In the genomic region with DNA sequence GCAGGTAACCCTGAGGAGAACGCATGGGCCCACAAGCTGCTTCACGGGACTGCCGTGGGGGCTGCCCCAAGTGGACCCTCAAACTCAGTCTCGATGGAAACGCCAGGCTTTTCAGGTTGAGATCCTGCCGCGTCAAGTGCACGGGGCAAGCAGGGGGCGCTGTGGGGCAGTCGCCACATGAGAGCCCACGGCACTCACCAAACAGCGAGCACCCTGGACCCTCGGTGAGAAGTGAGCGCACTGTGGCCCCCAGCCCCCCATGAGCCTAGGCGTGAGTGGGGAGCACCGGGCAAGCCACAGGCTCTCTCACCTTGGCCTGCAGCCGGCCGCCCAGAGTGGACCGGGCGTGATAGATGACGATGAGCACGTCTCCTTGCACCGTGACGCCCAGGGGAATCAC, we compare ENCODE assay signal across 11 cellular contexts. TPM values are rescaled to one million over a fixed set of nuclear protein-coding genes. Genes with fewer than 3 reads are reported as not detected.
DNase-seq lines count a peak whose midpoint lies in the region; ATAC-seq and TF ChIP-seq lines count a peak whose summit lies in the region.
"Had no signal": no experiment of that assay in that cellular context is flagged by ENCODE, and none has a peak within 500 bp of the region (broad histone marks: within the 10 kb centered on the region; RNA-seq: fewer than 3 reads in every experiment).

No MANE protein-coding gene starts in this region.

- H3K4ac ChIP-seq in H9 (ENCODE audit: low read depth, low read length) (no peak overlapping the region), mesendoderm (ENCODE audit: low read depth, low read length) (no peak overlapping the region)

- no peak for ATAC-seq in CD4-positive, CD25-positive, alpha-beta regulatory T cell (ENCODE audit: low read depth in 2 of 2)
- no peak for ATAC-seq in natural killer cell treated with Interleukin-12 subunit alpha and Interleukin-12 subunit beta and Interleukin-15 and Interleukin-18, amount 100 ng/mL, for 72 hours

- H3K9me3 ChIP-seq in CD4-positive, CD25-positive, alpha-beta regulatory T cell (ENCODE audit: control insufficient read depth in 2 of 2, low read length in 2 of 2) = no peaks in the 10 kb centered on the region
- no peaks in the 10 kb centered on the region for H3K9me3 ChIP-seq in H9 (ENCODE audit: control insufficient read depth, low read depth, low read length)

- H3K23me2 ChIP-seq in H9 (ENCODE audit: insufficient read length, low read depth, low read length, poor library complexity, severe bottlenecking) = no peaks in the 10 kb centered on the region

- no peak overlapping the region for H2BK15ac ChIP-seq in H9 (ENCODE audit: low read depth, low read length)
- no peak overlapping the region for H2BK15ac ChIP-seq in mesendoderm (replicated peaks; ENCODE audit: low read depth)

- no peaks in the 10 kb centered on the region for H3K79me1 ChIP-seq in H9 (ENCODE audit: insufficient read depth, low read depth, low read length, poor library complexity, severe bottlenecking)
- no peaks in the 10 kb centered on the region for H3K79me1 ChIP-seq in mesendoderm (ENCODE audit: low read length)

- H3K4me3 Mint-ChIP-seq in CD4-positive, CD25-positive, alpha-beta regulatory T cell = peak overlapping the region in 2 of 4 donors; percentile 41 to 68
- no peak overlapping the region for H3K4me3 Mint-ChIP-seq in H9
- H3K4me3 Mint-ChIP-seq in natural killer cell treated with Interleukin-12 subunit alpha and Interleukin-12 subunit beta and Interleukin-15 and Interleukin-18, amount 100 ng/mL, for 72 hours = no peak overlapping the region

- H2BK12ac ChIP-seq in H9 (ENCODE audit: insufficient read length, low read depth, low read length) = no peak overlapping the region

- no peak overlapping the region for H3K23ac ChIP-seq in H9 (ENCODE audit: insufficient read length, low read depth, low read length)
- H3K23ac ChIP-seq in mesendoderm (ENCODE audit: low read length) = no peak overlapping the region

- no peaks in the 10 kb centered on the region for H4K20me1 ChIP-seq in H9 (ENCODE audit: control insufficient read depth, insufficient read depth, insufficient read length)

- DNase-seq in CD4-positive, CD25-positive, alpha-beta regulatory T cell = no peak
- DNase-seq in H9 (peak; percentile 60), astrocyte of the cerebellum (ENCODE audit: low read depth) (no peak), mesendoderm (peak; percentile 16), germinal center (ENCODE audit: low spot score) (no peak), NCI-H2107 (lab: John Stamatoyannopoulos, UW) (no peak), NCI-H510A treated with DMSO at 0.1 percent for 48 hours (lab: John Stamatoyannopoulos, UW) (no peak)
- DNase-seq in natural killer cell treated with Interleukin-12 subunit alpha and Interleukin-12 subunit beta and Interleukin-15 and Interleukin-18, amount 100 ng/mL, for 72 hours (ENCODE audit: low spot score) = no peak
- DNase-seq: activated gamma-delta T cell, NCI-H187 had no signal

- no peak overlapping the region for H4K8ac ChIP-seq in H9 (replicated peaks; ENCODE audit: insufficient read length, low read depth, low read length)
- no peak overlapping the region for H4K8ac ChIP-seq in mesendoderm (ENCODE audit: low read depth, low read length)

- H2AK5ac ChIP-seq in H9 (ENCODE audit: insufficient read length, low read length) = no peak overlapping the region
- H2AK5ac ChIP-seq in mesendoderm (ENCODE audit: low read length) = no peak overlapping the region

- WGBS in H9 (ENCODE audit: extremely low coverage, insufficient read length, low lambda C conversion rate) = no CpG with 5 or more reads among the region's 24 CpGs
- WGBS in mesendoderm (ENCODE audit: extremely low coverage, insufficient coverage, low lambda C conversion rate) = no CpG with 5 or more reads among the region's 24 CpGs

- no peaks in the 10 kb centered on the region for H3K27me3 Mint-ChIP-seq in CD4-positive, CD25-positive, alpha-beta regulatory T cell
- H3K27me3 Mint-ChIP-seq in H9 (ENCODE audit: low read depth) = no peaks in the 10 kb centered on the region
- no peaks in the 10 kb centered on the region for H3K27me3 Mint-ChIP-seq in natural killer cell treated with Interleukin-12 subunit alpha and Interleukin-12 subunit beta and Interleukin-15 and Interleukin-18, amount 100 ng/mL, for 72 hours

- H2BK5ac ChIP-seq in H9 (ENCODE audit: insufficient read length, low read length) = no peak overlapping the region
- H2BK5ac ChIP-seq in mesendoderm (ENCODE audit: low read length) = no peak overlapping the region

- TF ChIP-seq CTCF in H9 (conservative IDR thresholded peaks at IDR 0.05) = peak; percentile 75
- peak; percentile 30 for TF ChIP-seq CTCF in astrocyte of the cerebellum (IDR thresholded peaks at IDR 0.05; ENCODE audit: low read depth, low read length, missing control alignments)

- H2AFZ ChIP-seq in H9 (ENCODE audit: low read length) = no peak overlapping the region

- H2BK120ac ChIP-seq in H9 (ENCODE audit: low read depth, low read length, poor library complexity, severe bottlenecking) (no peak overlapping the region), mesendoderm (ENCODE audit: low read depth, low read length) (no peak overlapping the region)

- H3K18ac ChIP-seq in H9 (ENCODE audit: insufficient read length, low read depth, low read length) (no peak overlapping the region), mesendoderm (ENCODE audit: low read length) (no peak overlapping the region)

- peaks cover 23% of the 10 kb centered on the region for H3K4me1 ChIP-seq in CD4-positive, CD25-positive, alpha-beta regulatory T cell (ENCODE audit: control insufficient read depth, insufficient read depth, low read length, poor library complexity, severe bottlenecking)
- H3K4me1 ChIP-seq in H9 (ENCODE audit: insufficient read depth, low read length) (no peaks in the 10 kb centered on the region), mesendoderm (ENCODE audit: control insufficient read depth, low read depth, low read length) (no peaks in the 10 kb centered on the region)

- H4K91ac ChIP-seq in H9 (ENCODE audit: insufficient read length, low read depth, low read length) = no peak overlapping the region

- H4K5ac ChIP-seq in H9 (ENCODE audit: insufficient read length, low read depth, low read length) (no peak overlapping the region), mesendoderm (ENCODE audit: low read length) (no peak overlapping the region)

- no peak overlapping the region for H2BK20ac ChIP-seq in H9 (ENCODE audit: low read depth, low read length, poor library complexity, severe bottlenecking)

- no peak overlapping the region for H3K56ac ChIP-seq in H9 (ENCODE audit: insufficient read length, low read depth, low read length)
- H3K56ac ChIP-seq in mesendoderm (ENCODE audit: low read length) = no peak overlapping the region

- in situ Hi-C loops in astrocyte of the cerebellum (cut with HindIII; ENCODE audit: low sequenced_read_pairs) = no loop called here

- H3K27me3 ChIP-seq in CD4-positive, CD25-positive, alpha-beta regulatory T cell (ENCODE audit: control insufficient read depth, insufficient read depth, low read length) = no peaks in the 10 kb centered on the region
- H3K27me3 ChIP-seq in H9 (ENCODE audit: insufficient read depth, low read length) = no peaks in the 10 kb centered on the region
- no peaks in the 10 kb centered on the region for H3K27me3 ChIP-seq in mesendoderm (ENCODE audit: insufficient read depth, low read length, poor library complexity)

- H3T11ph ChIP-seq in H9 (ENCODE audit: low read length) = no peak overlapping the region

- H3K27ac Mint-ChIP-seq in CD4-positive, CD25-positive, alpha-beta regulatory T cell = peak overlapping the region in 2 of 3 donors; percentile 67 to 95
- H3K27ac Mint-ChIP-seq in H9 = 0 out of 7 replicates have a peak overlapping the region, but pooled peaks of 1 of the 3 experiments have one; percentile 3
- peak overlapping the region in 1 of 2 donors; percentile 45 for H3K27ac Mint-ChIP-seq in natural killer cell treated with Interleukin-12 subunit alpha and Interleukin-12 subunit beta and Interleukin-15 and Interleukin-18, amount 100 ng/mL, for 72 hours

- H3K9me3 Mint-ChIP-seq in CD4-positive, CD25-positive, alpha-beta regulatory T cell = no peaks in the 10 kb centered on the region
- no peaks in the 10 kb centered on the region for H3K9me3 Mint-ChIP-seq in H9
- no peaks in the 10 kb centered on the region for H3K9me3 Mint-ChIP-seq in natural killer cell treated with Interleukin-12 subunit alpha and Interleukin-12 subunit beta and Interleukin-15 and Interleukin-18, amount 100 ng/mL, for 72 hours

- H3K4me2 ChIP-seq in H9 (ENCODE audit: insufficient read depth, insufficient read length, low read length) (no peak overlapping the region), mesendoderm (ENCODE audit: low read length) (no peak overlapping the region)

- no peaks in the 10 kb centered on the region for H3K79me2 ChIP-seq in H9 (ENCODE audit: insufficient read depth, low read length)
- H3K79me2 ChIP-seq in mesendoderm (ENCODE audit: control insufficient read depth, insufficient read depth, low read length) = no peaks in the 10 kb centered on the region

- H3K27ac ChIP-seq in CD4-positive, CD25-positive, alpha-beta regulatory T cell (ENCODE audit: insufficient read depth, low read length, poor library complexity, severe bottlenecking) = no peak overlapping the region
- H3K27ac ChIP-seq in H9 (ENCODE audit: insufficient read length, low read depth, low read length) (no peak overlapping the region), mesendoderm (ENCODE audit: low read depth, low read length) (no peak overlapping the region)
- H3K27ac ChIP-seq: coronary artery had no signal

- no peak overlapping the region for H3K4me3 ChIP-seq in CD4-positive, CD25-positive, alpha-beta regulatory T cell (ENCODE audit: low read depth, low read length)
- H3K4me3 ChIP-seq in astrocyte of the cerebellum (ENCODE audit: low read depth, low read length) (no peak overlapping the region), mesendoderm (ENCODE audit: low read length) (no peak overlapping the region)
- H3K4me3 ChIP-seq: coronary artery had no signal

- H3K4me1 Mint-ChIP-seq in CD4-positive, CD25-positive, alpha-beta regulatory T cell = peaks cover 9 to 28% (median 22%) of the 10 kb centered on the region in 4 donors
- H3K4me1 Mint-ChIP-seq in H9 = no peaks in the 10 kb centered on the region
- peaks cover 21 to 23% of the 10 kb centered on the region in 2 donors for H3K4me1 Mint-ChIP-seq in natural killer cell treated with Interleukin-12 subunit alpha and Interleukin-12 subunit beta and Interleukin-15 and Interleukin-18, amount 100 ng/mL, for 72 hours (ENCODE audit: low read depth in 2 of 2)

- no peak overlapping the region; the same call in 1 of the 2 replicates for H3K14ac ChIP-seq in H9 (ENCODE audit: insufficient read depth, low read length)

- peaks cover 42% of the 10 kb centered on the region for H3K36me3 ChIP-seq in CD4-positive, CD25-positive, alpha-beta regulatory T cell (ENCODE audit: control insufficient read depth, insufficient read depth, low read length)
- H3K36me3 ChIP-seq in mesendoderm (ENCODE audit: control insufficient read depth, insufficient read depth, low read length) = peaks cover 6% of the 10 kb centered on the region

- no peak overlapping the region for H3K9ac ChIP-seq in H9 (ENCODE audit: extremely low read depth, insufficient read length, low read length)
- H3K9ac ChIP-seq in mesendoderm (ENCODE audit: low read length) = no peak overlapping the region

- peaks cover 25% of the 10 kb centered on the region for H3K36me3 Mint-ChIP-seq in CD4-positive, CD25-positive, alpha-beta regulatory T cell
- H3K36me3 Mint-ChIP-seq in H9 (ENCODE audit: insufficient read depth in 1 of 3, low read depth in 3 of 3) = peaks cover 0 to 62% (median 55%) of the 10 kb centered on the region in 3 experiments; a peak in 6 of 7 replicates
- peaks cover 26% of the 10 kb centered on the region for H3K36me3 Mint-ChIP-seq in natural killer cell treated with Interleukin-12 subunit alpha and Interleukin-12 subunit beta and Interleukin-15 and Interleukin-18, amount 100 ng/mL, for 72 hours

RNA-seq across cellular contexts. Expression of a gene that starts 50.9 kb away (rescaled TPM):
- 0.62 TPM for total RNA-seq in CD4-positive, CD25-positive, alpha-beta regulatory T cell
- under 1 TPM in 1 of 4 donors, not detected in 3; 0.16 TPM for polyA plus RNA-seq in CD4-positive, CD25-positive, alpha-beta regulatory T cell
- total RNA-seq in H9 (2021) = 0.48 and 0.90 TPM in 2 replicates
- 0.20 TPM for polyA plus RNA-seq in mesendoderm (2013, experiment 1 of 2)
- 0.22 TPM for polyA plus RNA-seq in mesendoderm (2013, experiment 2 of 2)
- not detected for total RNA-seq in natural killer cell treated with Interleukin-12 subunit alpha and Interleukin-12 subunit beta and Interleukin-15 and Interleukin-18, amount 100 ng/mL, for 72 hours

RNA-seq across cellular contexts. Expression of a gene that starts 55.3 kb away (rescaled TPM):
- 254 TPM for total RNA-seq in CD4-positive, CD25-positive, alpha-beta regulatory T cell
- 10 to 100 TPM; 37.5 to 50.7 (median 39.1) TPM for polyA plus RNA-seq in CD4-positive, CD25-positive, alpha-beta regulatory T cell
- 80.7 and 82.5 TPM in 2 replicates for total RNA-seq in H9 (2021)
- 50.4 TPM for polyA plus RNA-seq in mesendoderm (2013, experiment 1 of 2)
- polyA plus RNA-seq in mesendoderm (2013, experiment 2 of 2) = 48.6 TPM
- total RNA-seq in natural killer cell treated with Interleukin-12 subunit alpha and Interleukin-12 subunit beta and Interleukin-15 and Interleukin-18, amount 100 ng/mL, for 72 hours = 100 to 1,000 TPM; 168 to 234 TPM

RNA-seq across cellular contexts. Expression of a gene that starts 55.5 kb away (rescaled TPM):
- total RNA-seq in CD4-positive, CD25-positive, alpha-beta regulatory T cell = 46.0 TPM
- 10 to 100 TPM; 12.1 to 17.5 (median 14.1) TPM for polyA plus RNA-seq in CD4-positive, CD25-positive, alpha-beta regulatory T cell
- 6.4 and 6.8 TPM in 2 replicates for total RNA-seq in H9 (2021)
- 3.8 TPM for polyA plus RNA-seq in mesendoderm (2013, experiment 1 of 2)
- 3.0 TPM for polyA plus RNA-seq in mesendoderm (2013, experiment 2 of 2)
- 10 to 100 TPM; 26.5 to 29.2 TPM for total RNA-seq in natural killer cell treated with Interleukin-12 subunit alpha and Interleukin-12 subunit beta and Interleukin-15 and Interleukin-18, amount 100 ng/mL, for 72 hours

Comparison
In these comparisons a context has a peak if more than half of its experiments do, and no peak if none do; other contexts are left out.
1. DNase-seq: peak in H9 (single experiment) and mesendoderm (single experiment); none in CD4-positive, CD25-positive, alpha-beta regulatory T cell (0 of 3), astrocyte of the cerebellum (single experiment), germinal center (single experiment), NCI-H2107 (single experiment), NCI-H510A treated with DMSO at 0.1 percent for 48 hours (single experiment) and natural killer cell treated with Interleukin-12 subunit alpha and Interleukin-12 subunit beta and Interleukin-15 and Interleukin-18, amount 100 ng/mL, for 72 hours (single experiment).